ENCODE assay signal across 1 cellular context in the genomic region with DNA sequence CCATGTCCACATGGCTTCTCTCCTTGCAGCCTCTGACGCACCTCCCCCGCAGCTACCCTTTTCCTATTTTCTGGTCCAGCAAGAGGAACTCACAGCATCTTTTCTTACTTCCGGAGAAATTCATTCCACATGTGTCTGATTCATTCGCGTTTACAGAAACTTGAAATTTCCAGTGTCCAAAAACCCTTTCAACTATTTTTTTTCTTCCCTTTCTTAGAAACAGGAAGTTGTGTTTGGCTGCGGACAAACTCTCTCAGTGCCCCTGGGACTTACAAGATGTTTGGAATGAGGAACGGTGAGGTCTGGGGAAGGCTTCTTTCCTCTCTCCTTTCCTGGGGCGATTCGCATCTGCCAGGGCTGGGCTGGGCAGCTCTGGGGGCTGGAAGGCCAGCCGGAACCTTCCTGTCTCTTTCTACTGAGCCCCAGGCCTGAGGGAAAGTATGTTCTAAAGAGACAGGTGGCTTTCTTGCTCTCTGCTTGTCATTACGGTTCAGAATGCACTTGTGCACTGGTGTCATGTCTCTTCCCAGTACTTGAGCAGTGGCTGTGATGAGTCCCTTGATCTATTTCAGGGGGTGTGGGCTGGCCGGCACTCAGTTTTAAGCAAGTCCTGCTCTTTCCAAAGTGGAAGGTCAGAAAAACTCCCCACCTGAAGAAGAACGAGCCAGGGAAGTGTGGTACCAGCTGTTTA.
TF ChIP-seq lines count a peak whose summit lies in the region.

No MANE protein-coding gene starts in this region.

TF ChIP-seq in WTC11, 78 proteins besides CTCF, POLR2A, EP300 and RAD21 (continued from another document):
- TF ChIP-seq, protein P1, sequence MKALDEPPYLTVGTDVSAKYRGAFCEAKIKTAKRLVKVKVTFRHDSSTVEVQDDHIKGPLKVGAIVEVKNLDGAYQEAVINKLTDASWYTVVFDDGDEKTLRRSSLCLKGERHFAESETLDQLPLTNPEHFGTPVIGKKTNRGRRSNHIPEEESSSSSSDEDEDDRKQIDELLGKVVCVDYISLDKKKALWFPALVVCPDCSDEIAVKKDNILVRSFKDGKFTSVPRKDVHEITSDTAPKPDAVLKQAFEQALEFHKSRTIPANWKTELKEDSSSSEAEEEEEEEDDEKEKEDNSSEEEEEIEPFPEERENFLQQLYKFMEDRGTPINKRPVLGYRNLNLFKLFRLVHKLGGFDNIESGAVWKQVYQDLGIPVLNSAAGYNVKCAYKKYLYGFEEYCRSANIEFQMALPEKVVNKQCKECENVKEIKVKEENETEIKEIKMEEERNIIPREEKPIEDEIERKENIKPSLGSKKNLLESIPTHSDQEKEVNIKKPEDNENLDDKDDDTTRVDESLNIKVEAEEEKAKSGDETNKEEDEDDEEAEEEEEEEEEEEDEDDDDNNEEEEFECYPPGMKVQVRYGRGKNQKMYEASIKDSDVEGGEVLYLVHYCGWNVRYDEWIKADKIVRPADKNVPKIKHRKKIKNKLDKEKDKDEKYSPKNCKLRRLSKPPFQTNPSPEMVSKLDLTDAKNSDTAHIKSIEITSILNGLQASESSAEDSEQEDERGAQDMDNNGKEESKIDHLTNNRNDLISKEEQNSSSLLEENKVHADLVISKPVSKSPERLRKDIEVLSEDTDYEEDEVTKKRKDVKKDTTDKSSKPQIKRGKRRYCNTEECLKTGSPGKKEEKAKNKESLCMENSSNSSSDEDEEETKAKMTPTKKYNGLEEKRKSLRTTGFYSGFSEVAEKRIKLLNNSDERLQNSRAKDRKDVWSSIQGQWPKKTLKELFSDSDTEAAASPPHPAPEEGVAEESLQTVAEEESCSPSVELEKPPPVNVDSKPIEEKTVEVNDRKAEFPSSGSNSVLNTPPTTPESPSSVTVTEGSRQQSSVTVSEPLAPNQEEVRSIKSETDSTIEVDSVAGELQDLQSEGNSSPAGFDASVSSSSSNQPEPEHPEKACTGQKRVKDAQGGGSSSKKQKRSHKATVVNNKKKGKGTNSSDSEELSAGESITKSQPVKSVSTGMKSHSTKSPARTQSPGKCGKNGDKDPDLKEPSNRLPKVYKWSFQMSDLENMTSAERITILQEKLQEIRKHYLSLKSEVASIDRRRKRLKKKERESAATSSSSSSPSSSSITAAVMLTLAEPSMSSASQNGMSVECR (CRISPR knock-in tag; IDR thresholded peaks at IDR 0.05; ENCODE audit: borderline replicate concordance): no peak
